In the genomic region with DNA sequence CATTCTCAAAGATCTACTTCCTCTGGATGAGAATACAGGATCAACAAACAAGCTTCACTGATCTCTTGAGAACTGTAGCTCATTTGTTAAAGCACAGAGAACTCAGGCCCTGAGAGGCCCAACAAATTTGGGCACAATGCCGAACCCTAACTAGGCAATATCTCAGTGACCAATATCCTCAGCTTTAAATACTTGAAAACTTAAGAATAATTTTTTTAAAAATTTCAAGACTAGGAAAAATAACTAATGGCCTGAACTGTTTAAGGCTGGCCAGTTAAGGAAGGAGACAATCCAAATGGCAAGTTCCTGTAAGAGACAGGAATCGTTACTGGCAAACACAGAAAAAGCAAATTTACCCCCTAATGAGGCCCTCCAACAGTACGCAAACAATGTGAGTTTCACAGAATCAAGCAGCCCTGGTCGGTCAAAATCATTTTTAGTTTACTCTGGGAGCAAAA, we compare ENCODE assay signal across 9 cellular contexts. TPM values are rescaled to one million over a fixed set of nuclear protein-coding genes. Genes with fewer than 3 reads are reported as not detected.
DNase-seq lines count a peak whose midpoint lies in the region; ATAC-seq and TF ChIP-seq lines count a peak whose summit lies in the region.
"Had no signal": no experiment of that assay in that cellular context is flagged by ENCODE, and none has a peak within 500 bp of the region (broad histone marks: within the 10 kb centered on the region; RNA-seq: fewer than 3 reads in every experiment).

No MANE protein-coding gene starts in this region.

- no peak overlapping the region for H2AFZ ChIP-seq in trophoblast cell (ENCODE audit: insufficient read depth, low read length, poor library complexity)

- H3K36me3 ChIP-seq in trophoblast cell (ENCODE audit: control insufficient read depth in 1 of 2, insufficient read depth in 2 of 2, low read length in 2 of 2) = peaks cover 0 to 9% of the 10 kb centered on the region in 2 experiments

- no peaks in the 10 kb centered on the region for H3K9me3 ChIP-seq in trophoblast cell (ENCODE audit: insufficient read depth, low read depth, low read length)

- no peak overlapping the region for H2AK5ac ChIP-seq in trophoblast cell (ENCODE audit: low read length)

- no peak overlapping the region for H4K12ac ChIP-seq in trophoblast cell (ENCODE audit: low read depth, low read length)

- peaks cover 2% of the 10 kb centered on the region for H3K79me1 ChIP-seq in trophoblast cell (ENCODE audit: low read length)

- intact Hi-C loops in Right ventricle myocardium superior (cut with DNase I) = no loop called here

- DNase-seq in DMS114 treated with DMSO at 0.1 percent for 48 hours (lab: John Stamatoyannopoulos, UW; ENCODE audit: unreplicated experiment) = peak; percentile 47
- no peak for DNase-seq in Right ventricle myocardium superior
- DNase-seq in trophoblast cell = no peak
- no peak for DNase-seq in A172 (ENCODE audit: low spot score)
- DNase-seq in NK-92 (lab: John Stamatoyannopoulos, UW; ENCODE audit: unreplicated experiment) = no peak
- DNase-seq in activated naive CD4-positive, alpha-beta T cell treated with anti-CD3 and anti-CD28 coated beads, Interleukin-2, amount 50 U/mL, for 16 hours = no peak

- no peaks in the 10 kb centered on the region for H3K27me3 ChIP-seq in trophoblast cell (ENCODE audit: insufficient read depth, low read length)

- no peaks in the 10 kb centered on the region for H3K4me1 ChIP-seq in trophoblast cell (ENCODE audit: control insufficient read depth in 1 of 2, insufficient read depth in 2 of 2, low read length in 2 of 2)

- H3K4me3 ChIP-seq in WI38 (ENCODE audit: low read depth, low read length) (peak overlapping the region; percentile 25), trophoblast cell (ENCODE audit: low read depth, low read length) (no peak overlapping the region)

- peak overlapping the region; percentile 24 for H3K4me2 ChIP-seq in trophoblast cell (ENCODE audit: low read length)

- peak overlapping the region; percentile 36 for H3K4ac ChIP-seq in trophoblast cell (ENCODE audit: low read depth, low read length)

- H3K23ac ChIP-seq in trophoblast cell (ENCODE audit: low read length) = no peak overlapping the region

- no peak overlapping the region for H2BK12ac ChIP-seq in trophoblast cell (ENCODE audit: low read length)

- WGBS in trophoblast cell (ENCODE audit: extremely low coverage, insufficient coverage, insufficient read length) = no CpG with 5 or more reads among the region's 4 CpGs

- peak overlapping the region; percentile 63 for H2BK5ac ChIP-seq in trophoblast cell (ENCODE audit: low read depth, low read length, poor library complexity)

- H3K14ac ChIP-seq in trophoblast cell (ENCODE audit: low read length) = no peak overlapping the region

- peak overlapping the region; percentile 51 for H2BK120ac ChIP-seq in trophoblast cell (ENCODE audit: insufficient read depth, low read length, poor library complexity)

- H4K8ac ChIP-seq in trophoblast cell (ENCODE audit: low read depth, low read length) = no peak overlapping the region

- H3K9ac ChIP-seq in trophoblast cell (ENCODE audit: low read length) = no peak overlapping the region

- H3K27ac ChIP-seq in trophoblast cell (ENCODE audit: low read depth, low read length) = peak overlapping the region; percentile 78
- H3K27ac ChIP-seq: RWPE1 had no signal

- H3K79me2 ChIP-seq in trophoblast cell (ENCODE audit: control insufficient read depth, insufficient read depth, low read length, poor library complexity) = no peaks in the 10 kb centered on the region

- peak; percentile 68 for ATAC-seq in Right ventricle myocardium superior (ENCODE audit: poor library complexity)
- no peak for ATAC-seq in HG02870 (IDR thresholded peaks at IDR 0.05; ENCODE audit: unreplicated experiment)

- H3K18ac ChIP-seq in trophoblast cell (ENCODE audit: low read length) = no peak overlapping the region

- no peak for TF ChIP-seq CTCF in WI38 (IDR thresholded peaks at IDR 0.05; ENCODE audit: low read depth, low read length)

- peak overlapping the region; percentile 24 for H4K91ac ChIP-seq in trophoblast cell (ENCODE audit: low read depth, low read length)

RNA-seq across cellular contexts. Expression of a gene that starts 39.7 kb away (rescaled TPM):
- total RNA-seq in Right ventricle myocardium superior = 46.9 TPM
- polyA plus RNA-seq in trophoblast cell (2013) = 62.0 and 62.9 TPM in 2 replicates
- total RNA-seq in A172 (2014; rRNA removed; shearing (Covaris generic)) = 96.1 and 135 TPM in 2 replicates
